Comparison of ENCODE assay signal across 8 cellular contexts in the genomic region with DNA sequence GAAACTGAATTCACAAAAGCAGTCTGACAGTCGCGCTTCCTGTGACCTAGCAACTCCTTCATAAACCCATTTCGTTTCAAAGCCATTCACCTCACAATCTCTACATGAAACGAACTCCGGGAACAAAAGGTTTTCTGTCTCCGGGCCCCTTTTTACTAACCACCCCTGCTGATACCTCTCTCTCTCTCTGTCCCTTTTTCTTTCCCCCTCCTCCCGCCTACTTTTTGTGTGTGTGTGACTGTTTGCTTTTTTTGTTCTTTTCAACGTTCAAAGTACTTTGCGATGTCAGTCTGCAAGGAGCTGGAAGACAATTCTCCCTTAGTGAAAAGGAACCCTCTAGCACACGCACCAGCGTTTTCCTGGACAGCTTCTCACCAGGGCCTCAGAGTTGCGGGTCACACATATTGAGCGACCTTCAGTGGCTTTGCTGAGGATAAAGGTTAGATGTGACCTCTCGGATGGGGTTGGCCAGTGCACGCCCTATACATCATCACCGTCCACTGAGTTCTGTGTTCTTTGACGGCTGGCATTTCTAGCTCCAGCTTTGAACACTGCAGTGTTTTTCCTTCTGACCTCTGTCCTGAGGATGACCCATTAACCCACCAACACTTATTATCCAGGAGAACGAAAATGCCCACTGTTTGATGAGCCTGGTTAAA. TPM values are rescaled to one million over a fixed set of nuclear protein-coding genes. Genes with fewer than 3 reads are reported as not detected.
DNase-seq lines count a peak whose midpoint lies in the region; ATAC-seq and TF ChIP-seq lines count a peak whose summit lies in the region.

No MANE protein-coding gene starts in this region.

- WGBS in SK-N-SH (ENCODE audit: low lambda C conversion rate), result 58% methylated on average over 18 of the region's 18 CpGs

- peak overlapping the region; percentile 72 for H2AFZ ChIP-seq in SK-N-SH (ENCODE audit: low read depth)
- peak overlapping the region; percentile 64 for H2AFZ ChIP-seq in fibroblast of lung (ENCODE audit: low read length)

- peak; percentile 60 to 82 (median 66) for DNase-seq in NCI-H1417 (lab: John Stamatoyannopoulos, UW)
- DNase-seq in NCI-H1417 treated with DMSO at 0.1 percent for 48 hours (lab: John Stamatoyannopoulos, UW), result no peak
- DNase-seq in SK-N-SH, result no peak
- DNase-seq in fibroblast of lung (ENCODE audit: low read depth in 2 of 2), result no peak
- no peak for DNase-seq in head of caudate nucleus
- DNase-seq in NCI-H446 (lab: John Stamatoyannopoulos, UW), result no peak

- H3K27ac ChIP-seq in SK-N-SH (ENCODE audit: low read depth in 2 of 2, low read length in 1 of 2) (peak overlapping the region; percentile 89 to 90), fibroblast of lung (ENCODE audit: insufficient read depth, low read length) (peak overlapping the region; percentile 90), neutrophil (peak overlapping the region; percentile 85)

- intact Hi-C loops in head of caudate nucleus (cut with DNase I), result no loop called here

- H3K9me2 ChIP-seq in SK-N-SH, result no peaks in the 10 kb centered on the region

- H3K79me2 ChIP-seq in SK-N-SH (ENCODE audit: insufficient read depth) (peaks cover 42% of the 10 kb centered on the region), fibroblast of lung (ENCODE audit: control insufficient read depth, insufficient read depth, low read length) (peaks cover 42% of the 10 kb centered on the region)

- H3K4me3 ChIP-seq in SK-N-SH (ENCODE audit: low read depth in 2 of 2, low read length in 1 of 2), result peak overlapping the region; percentile 75 to 91
- H3K4me3 ChIP-seq in fibroblast of lung (replicated peaks in 1 of 4; ENCODE audit: control extremely low read depth in 1 of 4, insufficient read depth in 1 of 4, low read depth in 3 of 4, low read length in 4 of 4), result peak overlapping the region; percentile 81 to 94 (median 86)
- H3K4me3 ChIP-seq in neutrophil (ENCODE audit: low read depth in 1 of 2, low read length in 1 of 2), result peak overlapping the region; percentile 49 to 64

- H3K27me3 ChIP-seq in SK-N-SH (ENCODE audit: insufficient read depth) (no peaks in the 10 kb centered on the region), fibroblast of lung (ENCODE audit: control insufficient read depth, insufficient read depth, low read length) (no peaks in the 10 kb centered on the region), neutrophil (no peaks in the 10 kb centered on the region)

- ATAC-seq in HG03103 (IDR thresholded peaks at IDR 0.05; ENCODE audit: low read depth, unreplicated experiment), result peak; percentile 9

- TF ChIP-seq CTCF in SK-N-SH (IDR thresholded peaks at IDR 0.05) (no peak), fibroblast of lung (conservative IDR thresholded peaks at IDR 0.05 in 1 of 2, IDR thresholded peaks at IDR 0.05 in 1 of 2; ENCODE audit: low read depth in 1 of 2, low read length in 2 of 2) (no peak), neutrophil (IDR thresholded peaks at IDR 0.05) (no peak)

- TF ChIP-seq EP300 in SK-N-SH (IDR thresholded peaks at IDR 0.05; ENCODE audit: borderline replicate concordance in 1 of 2, low read depth in 1 of 2, low read length in 1 of 2), result no peak

- CTCF ChIA-PET in SK-N-SH (lab: Yijun Ruan, JAX), result interaction anchor here (0.6 to 2.2 kb wide), 5 partner anchors 9 to 1858 kb away, joined by 3 to 7 read pairs (median 4); no protein-coding TSS in a partner anchor

- no peaks in the 10 kb centered on the region for H3K9me3 ChIP-seq in SK-N-SH
- H3K9me3 ChIP-seq in fibroblast of lung (ENCODE audit: control insufficient read depth, insufficient read depth, low read depth, low read length), result no peaks in the 10 kb centered on the region
- no peaks in the 10 kb centered on the region for H3K9me3 ChIP-seq in neutrophil

- H3K9ac ChIP-seq in SK-N-SH (peak overlapping the region; percentile 79), fibroblast of lung (ENCODE audit: insufficient read depth, low read length) (peak overlapping the region; percentile 51)

- H3K36me3 ChIP-seq in SK-N-SH (replicated peaks in 1 of 2; ENCODE audit: control insufficient read depth in 1 of 2, insufficient read depth in 2 of 2, low read length in 1 of 2), result peaks cover 0 to 4% of the 10 kb centered on the region in 2 experiments
- no peaks in the 10 kb centered on the region for H3K36me3 ChIP-seq in fibroblast of lung (ENCODE audit: control insufficient read depth, insufficient read depth, low read length)
- H3K36me3 ChIP-seq in neutrophil, result peaks cover 4% of the 10 kb centered on the region

- TF ChIP-seq RAD21 in SK-N-SH (IDR thresholded peaks at IDR 0.05; ENCODE audit: low read length), result no peak

- peak overlapping the region; percentile 62 for H3K4me2 ChIP-seq in SK-N-SH
- peak overlapping the region; percentile 83 for H3K4me2 ChIP-seq in fibroblast of lung (ENCODE audit: extremely low read depth, insufficient read depth, low read length)

- peaks cover 19% of the 10 kb centered on the region for H3F3A ChIP-seq in SK-N-SH (replicated peaks; ENCODE audit: insufficient read depth)

- POLR2A ChIA-PET in SK-N-SH (lab: Yijun Ruan, JAX), result interaction anchor here (0.5 to 3.7 kb wide), 11 partner anchors 12 to 263 kb away, joined by 3 to 23 read pairs (median 4); no protein-coding TSS in a partner anchor

- H3K4me1 ChIP-seq in SK-N-SH (ENCODE audit: control insufficient read depth in 1 of 2, insufficient read depth in 2 of 2, low read depth in 1 of 2, low read length in 1 of 2), result peaks cover 27 to 29% of the 10 kb centered on the region in 2 experiments
- H3K4me1 ChIP-seq in fibroblast of lung (ENCODE audit: control insufficient read depth, extremely low read depth, insufficient read depth, low read length), result no peaks in the 10 kb centered on the region
- peaks cover 24 to 27% of the 10 kb centered on the region in 2 experiments for H3K4me1 ChIP-seq in neutrophil (ENCODE audit: control insufficient read depth in 1 of 2, insufficient read depth in 1 of 2, low read depth in 1 of 2, low read length in 1 of 2)

- H4K20me1 ChIP-seq in SK-N-SH (ENCODE audit: insufficient read depth), result no peaks in the 10 kb centered on the region
- H4K20me1 ChIP-seq in fibroblast of lung (ENCODE audit: control insufficient read depth, extremely low read depth, insufficient read depth, low read length), result no peaks in the 10 kb centered on the region

TF ChIP-seq in SK-N-SH, 30 proteins besides CTCF, POLR2A, EP300 and RAD21:
- TF ChIP-seq SIN3A (IDR thresholded peaks at IDR 0.05; ENCODE audit: borderline replicate concordance, low read depth, low read length), result no peak
- no peak for TF ChIP-seq IRF3 (IDR thresholded peaks at IDR 0.05; ENCODE audit: low read depth, low read length)
- TF ChIP-seq RCOR1 (IDR thresholded peaks at IDR 0.05; ENCODE audit: low read length), result no peak

RNA-seq across cellular contexts. Expression of gene NEDD9, which starts 0.6 kb away (rescaled TPM):
- polyA plus RNA-seq in SK-N-SH (2012; rRNA removed) (7.4 and 9.9 TPM in 2 replicates), fibroblast of lung (35.2 and 41.9 TPM in 2 replicates)
- 6.1 and 6.8 TPM in 2 replicates for polyA plus RNA-seq in SK-N-SH (2012; cell fraction: cytosol; rRNA removed)
- 12.2 and 22.1 TPM in 2 replicates for polyA plus RNA-seq in SK-N-SH (2012; cell fraction: nucleus; rRNA removed)
- 13.6 and 33.7 TPM in 2 replicates for total RNA-seq in fibroblast of lung
- polyA plus RNA-seq in fibroblast of lung (2012), result 25.1 and 26.5 TPM in 2 replicates
- polyA minus RNA-seq in fibroblast of lung (ENCODE audit: low replicate concordance), result 75.8 and 84.0 TPM in 2 replicates

Comparison
In these comparisons a context has a peak if more than half of its experiments do, and no peak if none do; other contexts are left out.
1. DNase-seq: peak in NCI-H1417 (3 of 3); none in NCI-H1417 treated with DMSO at 0.1 percent for 48 hours (single experiment), SK-N-SH (single experiment), fibroblast of lung (0 of 2), head of caudate nucleus (0 of 42) and NCI-H446 (0 of 2).
2. Peak in every context shown above with its lines, with median percentiles within 50 percentile points of each other: H3K27ac ChIP-seq and H3K4me3 ChIP-seq.